In the genomic region with DNA sequence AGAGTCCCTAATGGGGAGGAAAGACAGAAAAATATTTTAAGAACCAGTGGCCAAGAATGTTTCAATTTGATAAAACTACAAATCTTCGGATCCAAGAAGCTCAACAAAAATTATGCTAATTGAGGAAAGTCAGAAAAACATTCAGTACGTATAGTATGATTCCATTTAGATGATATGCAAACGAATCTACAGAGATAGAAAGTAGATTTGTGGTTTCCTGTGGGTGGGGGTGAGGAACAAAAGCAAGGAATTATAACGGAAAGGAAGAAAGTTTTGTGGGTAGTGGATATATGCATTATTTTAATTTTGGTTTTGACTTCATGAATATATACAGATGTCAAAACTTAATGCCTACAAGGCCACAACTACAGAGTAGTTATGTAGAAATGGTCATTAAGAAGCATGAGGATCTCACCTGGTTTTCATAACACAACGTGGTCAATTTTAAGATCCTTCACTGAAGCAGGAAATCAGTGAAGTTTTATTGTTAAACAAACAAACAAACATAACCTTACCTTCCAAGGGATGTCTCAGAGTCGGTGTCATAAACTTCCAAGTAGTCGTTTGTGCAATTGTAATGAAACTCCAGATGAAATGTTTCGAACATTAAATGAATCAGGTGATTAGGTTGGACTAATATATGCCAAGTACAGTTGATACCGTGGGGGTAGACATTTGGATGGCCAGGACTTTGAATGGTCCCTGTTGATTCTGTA, we compare ENCODE assay signal across 16 cellular contexts.
DNase-seq lines count a peak whose midpoint lies in the region; ATAC-seq, FAIRE-seq and TF ChIP-seq lines count a peak whose summit lies in the region.
"Had no signal": no experiment of that assay in that cellular context is flagged by ENCODE, and none has a peak within 500 bp of the region (broad histone marks: within the 10 kb centered on the region; RNA-seq: fewer than 3 reads in every experiment).

No MANE protein-coding gene starts in this region.

- TF ChIP-seq POLR2A in endothelial cell of umbilical vein (IDR thresholded peaks at IDR 0.05; ENCODE audit: low read depth, low read length): no peak
- no peak for TF ChIP-seq POLR2A in body of pancreas (IDR thresholded peaks at IDR 0.05)
- no peak for TF ChIP-seq POLR2A in heart left ventricle (IDR thresholded peaks at IDR 0.05)

- no peaks in the 10 kb centered on the region for H4K20me1 ChIP-seq in GM23248 (ENCODE audit: insufficient read depth)
- no peaks in the 10 kb centered on the region for H4K20me1 ChIP-seq in endothelial cell of umbilical vein (replicated peaks; ENCODE audit: control insufficient read depth, extremely low read depth, insufficient read depth, low read length)

- H3K27me3 ChIP-seq in ACC112 (ENCODE audit: insufficient read depth, low read length) (no peaks in the 10 kb centered on the region), GM23248 (replicated peaks; ENCODE audit: insufficient read depth) (no peaks in the 10 kb centered on the region), endothelial cell of umbilical vein (ENCODE audit: control insufficient read depth in 2 of 2, insufficient read depth in 2 of 2, low read length in 2 of 2) (no peaks in the 10 kb centered on the region), body of pancreas (no peaks in the 10 kb centered on the region), heart left ventricle (no peaks in the 10 kb centered on the region), aorta (ENCODE audit: control insufficient read depth in 1 of 2, insufficient read depth in 2 of 2, low read length in 1 of 2) (no peaks in the 10 kb centered on the region)
- H3K27me3 ChIP-seq: breast epithelium, sigmoid colon had no signal

- H3K4me1 ChIP-seq in ACC112 (ENCODE audit: control insufficient read depth, insufficient read depth, low read length, unreplicated experiment): peaks cover 35% of the 10 kb centered on the region
- H3K4me1 ChIP-seq in GM23248 (ENCODE audit: insufficient read depth): peaks cover 46% of the 10 kb centered on the region
- peaks cover 64% of the 10 kb centered on the region for H3K4me1 ChIP-seq in endothelial cell of umbilical vein (ENCODE audit: control insufficient read depth, extremely low read depth, insufficient read depth, low read length)
- no peaks in the 10 kb centered on the region for H3K4me1 ChIP-seq in body of pancreas
- peaks cover 0 to 9% (median 3%) of the 10 kb centered on the region in 12 donors for H3K4me1 ChIP-seq in heart left ventricle
- peaks cover 0 to 1% of the 10 kb centered on the region in 2 donors for H3K4me1 ChIP-seq in aorta (ENCODE audit: control insufficient read depth in 1 of 2, insufficient read depth in 2 of 2, low read length in 2 of 2)

- TF ChIP-seq CTCF in endothelial cell of umbilical vein (IDR thresholded peaks at IDR 0.05; ENCODE audit: extremely low read depth in 1 of 2, insufficient read depth in 1 of 2, low read depth in 1 of 2, low read length in 2 of 2): no peak
- no peak for TF ChIP-seq CTCF in body of pancreas (IDR thresholded peaks at IDR 0.05)
- no peak for TF ChIP-seq CTCF in heart left ventricle (IDR thresholded peaks at IDR 0.05)

- no peak overlapping the region for H3K4me3 Mint-ChIP-seq in T-helper 17 cell
- H3K4me3 Mint-ChIP-seq: activated CD4-positive, alpha-beta memory T cell treated with anti-CD3 and anti-CD28 coated beads, Interleukin-2, amount 10 ng/mL, durations not matched to agents 7 days and 5 days had no signal

- H3K9ac ChIP-seq in GM23248: 0 out of 2 replicates have a peak overlapping the region, but pooled peaks have one; percentile 22
- H3K9ac ChIP-seq in endothelial cell of umbilical vein (replicated peaks; ENCODE audit: extremely low read depth, insufficient read depth, low read length): peak overlapping the region; percentile 81

- peaks cover 4% of the 10 kb centered on the region for H3K36me3 Mint-ChIP-seq in T-helper 17 cell (ENCODE audit: low read depth)

- FAIRE-seq in endothelial cell of umbilical vein (lab: Jason Lieb, UNC): no peak

- no peaks in the 10 kb centered on the region for H3K9me1 ChIP-seq in endothelial cell of umbilical vein (replicated peaks; ENCODE audit: control insufficient read depth, extremely low read depth, insufficient read depth, low read length)

- H2AFZ ChIP-seq in ACC112 (ENCODE audit: low read length, unreplicated experiment) (peak overlapping the region; percentile 77), GM23248 (peak overlapping the region; percentile 57), endothelial cell of umbilical vein (ENCODE audit: low read depth, low read length) (peak overlapping the region; percentile 63)

- intact Hi-C loops in endothelial cell of umbilical vein (cut with micrococcal nuclease): no loop called here
- intact Hi-C loops in body of pancreas (cut with DNase I): no loop called here
- intact Hi-C loops in heart left ventricle (cut with DNase I): no loop called here
- intact Hi-C loops in aorta (cut with DNase I): loop anchor here in 1 of 2 donors (10.0 kb wide), 1 partner anchor 63 kb away; no protein-coding TSS in a partner anchor

- peaks cover 12% of the 10 kb centered on the region for H3K4me1 Mint-ChIP-seq in T-helper 17 cell

- CTCF ChIA-PET in endothelial cell of umbilical vein (lab: Charles Lee): interaction anchor here (0.7 to 1.2 kb wide), 4 partner anchors 19 to 170 kb away, joined by 3 read pairs; no protein-coding TSS in a partner anchor

- H3F3A ChIP-seq in GM23248 (ENCODE audit: insufficient read depth): peaks cover 31% of the 10 kb centered on the region

- H3K79me2 ChIP-seq in ACC112 (ENCODE audit: control insufficient read depth, insufficient read depth, low read length, unreplicated experiment) (no peaks in the 10 kb centered on the region), GM23248 (ENCODE audit: insufficient read depth) (no peaks in the 10 kb centered on the region), endothelial cell of umbilical vein (ENCODE audit: control insufficient read depth, insufficient read depth, low read length) (no peaks in the 10 kb centered on the region)

- H3K36me3 ChIP-seq in ACC112 (ENCODE audit: insufficient read depth, low read length): no peaks in the 10 kb centered on the region
- H3K36me3 ChIP-seq in GM23248 (ENCODE audit: low read depth): no peaks in the 10 kb centered on the region
- no peaks in the 10 kb centered on the region for H3K36me3 ChIP-seq in endothelial cell of umbilical vein (ENCODE audit: control insufficient read depth in 2 of 2, extremely low read depth in 1 of 2, insufficient read depth in 2 of 2, low read length in 2 of 2)
- no peaks in the 10 kb centered on the region for H3K36me3 ChIP-seq in body of pancreas (replicated peaks in 1 of 2; ENCODE audit: insufficient read depth in 1 of 2, low read depth in 2 of 2)
- no peaks in the 10 kb centered on the region for H3K36me3 ChIP-seq in heart left ventricle
- no peaks in the 10 kb centered on the region for H3K36me3 ChIP-seq in aorta (ENCODE audit: control insufficient read depth in 1 of 2, insufficient read depth in 2 of 2, low read length in 1 of 2)
- H3K36me3 ChIP-seq: breast epithelium, sigmoid colon had no signal

- BruUV-seq in endothelial cell of umbilical vein (replicated peaks; lab: Mats Ljungman, UMichigan): no TSS peak

- H3K27ac ChIP-seq in ACC112 (ENCODE audit: low read depth, low read length) (peak overlapping the region; percentile 61), GM23248 (peak overlapping the region; percentile 33), endothelial cell of umbilical vein (ENCODE audit: insufficient read depth, low read depth, low read length) (peak overlapping the region; percentile 89), body of pancreas (no peak overlapping the region), heart left ventricle (no peak overlapping the region), aorta (ENCODE audit: low read depth in 1 of 2, low read length in 2 of 2) (no peak overlapping the region)
- H3K27ac ChIP-seq: breast epithelium, sigmoid colon had no signal

- POLR2A ChIA-PET in endothelial cell of umbilical vein (lab: Charles Lee): interaction anchor here (1.4 kb wide), 1 partner anchor 162 kb away, joined by 3 read pairs; no protein-coding TSS in a partner anchor

- H3K27me3 Mint-ChIP-seq in T-helper 17 cell: no peaks in the 10 kb centered on the region
- H3K27me3 Mint-ChIP-seq: activated CD4-positive, alpha-beta memory T cell treated with anti-CD3 and anti-CD28 coated beads, Interleukin-2, amount 10 ng/mL, durations not matched to agents 7 days and 5 days had no signal

- peak overlapping the region; percentile 27; the same call in 1 of the 2 replicates for H3K4me3 ChIP-seq in ACC112 (ENCODE audit: low read depth, low read length)
- H3K4me3 ChIP-seq in GM23248: peak overlapping the region; percentile 31
- no peak overlapping the region for H3K4me3 ChIP-seq in endothelial cell of umbilical vein (replicated peaks in 1 of 3; ENCODE audit: insufficient read depth in 1 of 3, low read depth in 1 of 3, low read length in 3 of 3)
- H3K4me3 ChIP-seq in body of pancreas: no peak overlapping the region
- H3K4me3 ChIP-seq in heart left ventricle: no peak overlapping the region
- no peak overlapping the region for H3K4me3 ChIP-seq in aorta (ENCODE audit: low read length in 2 of 2)
- H3K4me3 ChIP-seq: breast epithelium, sigmoid colon had no signal

- peak overlapping the region; percentile 41 for H3K4me2 ChIP-seq in GM23248 (ENCODE audit: unreplicated experiment)
- H3K4me2 ChIP-seq in endothelial cell of umbilical vein (ENCODE audit: insufficient read depth, low read length): peak overlapping the region; percentile 89

- no peaks in the 10 kb centered on the region for H3K9me3 ChIP-seq in GM23248 (ENCODE audit: low read depth)
- H3K9me3 ChIP-seq in T-helper 17 cell (ENCODE audit: control insufficient read depth, low read length, poor library complexity, severe bottlenecking): no peaks in the 10 kb centered on the region
- H3K9me3 ChIP-seq in endothelial cell of umbilical vein (replicated peaks; ENCODE audit: control insufficient read depth, insufficient read depth, low read length): no peaks in the 10 kb centered on the region
- H3K9me3 ChIP-seq in body of pancreas: no peaks in the 10 kb centered on the region
- H3K9me3 ChIP-seq in heart left ventricle: peaks cover 0 to 5% (median 0%) of the 10 kb centered on the region in 12 donors
- H3K9me3 ChIP-seq in aorta (ENCODE audit: control insufficient read depth, low read length): no peaks in the 10 kb centered on the region
- H3K9me3 ChIP-seq: breast epithelium, sigmoid colon had no signal

- H3K27ac Mint-ChIP-seq in T-helper 17 cell: peak overlapping the region; percentile 39
- H3K27ac Mint-ChIP-seq: activated CD4-positive, alpha-beta memory T cell treated with anti-CD3 and anti-CD28 coated beads, Interleukin-2, amount 10 ng/mL, durations not matched to agents 7 days and 5 days had no signal

- 52 to 57% methylated on average over 9 of the region's 9 CpGs for WGBS in GM23248 (ENCODE audit: low coverage in 1 of 2, low lambda C conversion rate in 2 of 2, missing lambda C conversion rate in 2 of 2), 2 experiments
- 61 to 70% methylated on average over 9 of the region's 9 CpGs for WGBS in body of pancreas, 2 donors
- WGBS in heart left ventricle, 4 donors: 74 to 77% (median 74%) methylated on average over 9 of the region's 9 CpGs
- 54 to 60% methylated on average over 9 of the region's 9 CpGs for WGBS in aorta, 2 donors

- dilution Hi-C loops in endothelial cell of umbilical vein (cut with MboI; ENCODE audit: extremely low pct_ligation_motif_present, low sequenced_read_pairs): no loop called here

- DNase-seq in GM23248 (peak; percentile 6), T-helper 17 cell (no peak), endothelial cell of umbilical vein (ENCODE audit: low read depth, low spot score) (peak; percentile 32), body of pancreas (no peak), heart left ventricle (no peak), aorta (no peak)
- DNase-seq: activated CD4-positive, alpha-beta memory T cell treated with anti-CD3 and anti-CD28 coated beads, Interleukin-2, amount 10 ng/mL, durations not matched to agents 7 days and 5 days; activated effector memory CD4-positive, alpha-beta T cell treated with anti-CD3 and anti-CD28 coated beads, Interleukin-2, amount 50 U/mL, for 16 hours; effector CD4-positive, alpha-beta T cell; NCI-H1092; NCI-H2107; NCI-H774; sigmoid colon had no signal

- ATAC-seq in T-helper 17 cell: no peak
- no peak for ATAC-seq in body of pancreas
- no peak for ATAC-seq in GM18520 (IDR thresholded peaks at IDR 0.05; ENCODE audit: unreplicated experiment)
- ATAC-seq in heart left ventricle: no peak
- ATAC-seq in aorta (ENCODE audit: low FRiP score): no peak

- H3K9me2 ChIP-seq in GM23248 (ENCODE audit: insufficient read depth): no peaks in the 10 kb centered on the region

- in situ Hi-C loops in GM23248 (cut with MboI): no loop called here

Comparison
In these comparisons a context has a peak if more than half of its experiments do, and no peak if none do; other contexts are left out.
1. H3K27ac ChIP-seq: peak in ACC112 (single experiment), GM23248 (single experiment) and endothelial cell of umbilical vein (single experiment); none in body of pancreas (0 of 4), heart left ventricle (0 of 12) and aorta (0 of 2).
2. H3K4me3 ChIP-seq: peak in ACC112 (single experiment) and GM23248 (single experiment); none in endothelial cell of umbilical vein (0 of 3), body of pancreas (0 of 2), heart left ventricle (0 of 12) and aorta (0 of 2).
3. DNase-seq: peak in GM23248 (single experiment) and endothelial cell of umbilical vein (single experiment); none in T-helper 17 cell (0 of 3), body of pancreas (0 of 4), heart left ventricle (0 of 5) and aorta (0 of 2).
4. Peak in every context shown above with its lines, with median percentiles within 50 percentile points of each other: H2AFZ ChIP-seq.